In the genomic region with DNA sequence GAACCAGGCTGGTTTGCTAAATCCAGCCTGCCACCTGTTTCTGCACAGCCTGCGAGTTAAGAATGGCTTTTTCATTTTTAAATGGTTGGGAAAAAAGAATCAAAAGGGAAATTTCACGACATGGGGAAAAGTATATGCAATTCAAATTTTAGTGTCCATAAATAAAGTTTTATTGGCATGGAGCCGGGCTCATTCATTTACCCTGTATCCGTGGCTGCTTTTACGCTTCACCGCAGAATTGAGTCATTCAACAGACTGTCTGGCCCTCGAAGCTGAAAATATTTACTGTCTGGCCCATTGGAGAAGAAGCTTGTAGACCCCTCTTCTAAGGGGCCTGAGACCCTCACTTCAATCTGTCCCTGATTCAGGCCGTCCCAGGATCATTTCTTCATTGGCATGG, we compare ENCODE assay signal across 25 cellular contexts. TPM values are rescaled to one million over a fixed set of nuclear protein-coding genes. Genes with fewer than 3 reads are reported as not detected.
DNase-seq lines count a peak whose midpoint lies in the region; FAIRE-seq and TF ChIP-seq lines count a peak whose summit lies in the region.
"Had no signal": no experiment of that assay in that cellular context is flagged by ENCODE, and none has a peak within 500 bp of the region (broad histone marks: within the 10 kb centered on the region; RNA-seq: fewer than 3 reads in every experiment).

No MANE protein-coding gene starts in this region.

- TF ChIP-seq CTCF in H1 (IDR thresholded peaks at IDR 0.05; ENCODE audit: control extremely low read depth in 1 of 3, insufficient read depth in 1 of 3, low read depth in 1 of 3, low read length in 3 of 3), result no peak
- TF ChIP-seq CTCF in neural progenitor cell (IDR thresholded peaks at IDR 0.05), result no peak

- no peaks in the 10 kb centered on the region for H3K36me3 ChIP-seq in BLaER1
- H3K36me3 ChIP-seq in H1 (ENCODE audit: control insufficient read depth in 2 of 4, insufficient read depth in 4 of 4, low read length in 3 of 4), result no peaks in the 10 kb centered on the region
- no peaks in the 10 kb centered on the region for H3K36me3 ChIP-seq in neural progenitor cell
- H3K36me3 ChIP-seq: esophagus squamous epithelium, gastroesophageal sphincter, right atrium auricular region had no signal

- no peak overlapping the region for H4K5ac ChIP-seq in H1 (ENCODE audit: insufficient read length, low read depth, low read length)

- H2BK20ac ChIP-seq in H1 (ENCODE audit: low read length), result no peak overlapping the region

- H3K9me3 Mint-ChIP-seq in neural progenitor cell, result no peaks in the 10 kb centered on the region
- no peaks in the 10 kb centered on the region for H3K9me3 Mint-ChIP-seq in activated T-helper 1 cell treated with anti-CD3 and anti-CD28 coated beads, Interleukin-12 subunit alpha, Interleukin-12 subunit beta, Interleukin-2, Interleukin-4 antibody, amounts not matched to agents 30 ng/mL and 10 ng/mL and 1 ng/mL, durations not matched to agents 14 hours and 24 hours and 36 hours
- H3K9me3 Mint-ChIP-seq: activated naive CD4-positive, alpha-beta T cell treated with anti-CD3 and anti-CD28 coated beads, Interleukin-2, amount 50 U/mL, for 72 hours; CD4-positive, alpha-beta memory T cell; GM23338 had no signal

- no peak overlapping the region for H4K91ac ChIP-seq in H1 (replicated peaks; ENCODE audit: insufficient read length, low read length)

- H3K9me3 ChIP-seq in BLaER1 (no peaks in the 10 kb centered on the region), H1 (ENCODE audit: insufficient read depth in 2 of 2, low read depth in 1 of 2, low read length in 1 of 2) (no peaks in the 10 kb centered on the region), neural progenitor cell (ENCODE audit: low read depth) (no peaks in the 10 kb centered on the region)
- H3K9me3 ChIP-seq: body of pancreas, esophagus squamous epithelium, gastroesophageal sphincter, right atrium auricular region had no signal

- H3K14ac ChIP-seq in H1 (ENCODE audit: insufficient read length), result no peak overlapping the region

- WGBS in H1 (ENCODE audit: extremely low coverage in 1 of 2, insufficient coverage in 1 of 2, insufficient read length in 1 of 2, insufficient replicate concordance in 2 of 2, low coverage in 1 of 2, low lambda C conversion rate in 2 of 2, missing lambda C conversion rate in 1 of 2), 2 experiments, result 87% methylated on average over 8 of the region's 8 CpGs; no CpG with 5 or more reads in 1 of the 2 experiments

- peaks cover 6% of the 10 kb centered on the region for H3K27me3 Mint-ChIP-seq in neural progenitor cell (ENCODE audit: insufficient read depth, low read depth)
- no peaks in the 10 kb centered on the region for H3K27me3 Mint-ChIP-seq in activated T-helper 1 cell treated with anti-CD3 and anti-CD28 coated beads, Interleukin-12 subunit alpha, Interleukin-12 subunit beta, Interleukin-2, Interleukin-4 antibody, amounts not matched to agents 30 ng/mL and 10 ng/mL and 1 ng/mL, durations not matched to agents 14 hours and 24 hours and 36 hours (ENCODE audit: insufficient read depth)
- H3K27me3 Mint-ChIP-seq: CD4-positive, alpha-beta memory T cell had no signal

- H3K23me2 ChIP-seq in H1 (ENCODE audit: low read depth, low read length), result no peaks in the 10 kb centered on the region

- no peak overlapping the region for H4K8ac ChIP-seq in H1 (ENCODE audit: extremely low read depth, insufficient read depth, low read length)

- no peak overlapping the region for H3K23ac ChIP-seq in H1 (ENCODE audit: insufficient read length)

- POLR2A ChIA-PET in H1 (lab: Charles Lee; ENCODE audit: partially characterized antibody), result interaction anchor here (1.2 to 9.8 kb wide), 7 partner anchors 7 to 57 kb away, joined by 3 to 67 read pairs (median 19); no protein-coding TSS in a partner anchor

- CTCF ChIA-PET in H1 (lab: Charles Lee; ENCODE audit: partially characterized antibody), result interaction anchor here (1.1 to 1.7 kb wide), 5 partner anchors 10 to 86 kb away, joined by 3 to 5 read pairs (median 3); no protein-coding TSS in a partner anchor

- TF ChIP-seq POLR2A in H1 (IDR thresholded peaks at IDR 0.05; ENCODE audit: control extremely low read depth in 1 of 2, low read depth in 2 of 2, low read length in 2 of 2), result no peak

- no peak overlapping the region for H2BK5ac ChIP-seq in H1 (ENCODE audit: low read depth, low read length)

- H3K79me2 ChIP-seq in H1 (ENCODE audit: control insufficient read depth in 1 of 2, insufficient read depth in 2 of 2, low read length in 2 of 2), result no peaks in the 10 kb centered on the region
- H3K79me2 ChIP-seq in neural progenitor cell (ENCODE audit: low read depth), result no peaks in the 10 kb centered on the region

- no peaks in the 10 kb centered on the region for H3K79me1 ChIP-seq in H1 (ENCODE audit: low read depth, low read length)

- peak overlapping the region; percentile 63 for H3K27ac Mint-ChIP-seq in neural progenitor cell
- H3K27ac Mint-ChIP-seq in activated T-helper 1 cell treated with anti-CD3 and anti-CD28 coated beads, Interleukin-12 subunit alpha, Interleukin-12 subunit beta, Interleukin-2, Interleukin-4 antibody, amounts not matched to agents 30 ng/mL and 10 ng/mL and 1 ng/mL, durations not matched to agents 14 hours and 24 hours and 36 hours, result no peak overlapping the region
- H3K27ac Mint-ChIP-seq: activated naive CD4-positive, alpha-beta T cell treated with anti-CD3 and anti-CD28 coated beads, Interleukin-2, amount 50 U/mL, for 72 hours; GM23338 had no signal

- no peak for FAIRE-seq in H1 (lab: Jason Lieb, UNC)
- FAIRE-seq: urothelium cell line had no signal

- peaks cover 9% of the 10 kb centered on the region for H3K4me1 Mint-ChIP-seq in neural progenitor cell
- H3K4me1 Mint-ChIP-seq in activated T-helper 1 cell treated with anti-CD3 and anti-CD28 coated beads, Interleukin-12 subunit alpha, Interleukin-12 subunit beta, Interleukin-2, Interleukin-4 antibody, amounts not matched to agents 30 ng/mL and 10 ng/mL and 1 ng/mL, durations not matched to agents 14 hours and 24 hours and 36 hours (ENCODE audit: low read depth), result peaks cover 32% of the 10 kb centered on the region

- no peak for TF ChIP-seq RAD21 in H1 (IDR thresholded peaks at IDR 0.05 in 1 of 2, conservative IDR thresholded peaks at IDR 0.05 in 1 of 2; ENCODE audit: low read depth in 2 of 2, low read length in 2 of 2)

- no peak overlapping the region for H3K4ac ChIP-seq in H1 (replicated peaks; ENCODE audit: insufficient read length, low read depth, low read length)

- H2AFZ ChIP-seq in H1 (ENCODE audit: low read length), result no peak overlapping the region
- H2AFZ ChIP-seq in neural progenitor cell (replicated peaks), result no peak overlapping the region
- H2AFZ ChIP-seq: GM23338 had no signal

- peak overlapping the region; percentile 10; the same call in 1 of the 2 replicates for H2BK12ac ChIP-seq in H1 (ENCODE audit: low read depth, low read length)

- H3F3A ChIP-seq in neural progenitor cell (ENCODE audit: low read depth), result no peaks in the 10 kb centered on the region

- no peak overlapping the region for H3K56ac ChIP-seq in H1 (replicated peaks; ENCODE audit: insufficient read length, low read depth, low read length)

- peaks cover 83% of the 10 kb centered on the region for H3K4me1 ChIP-seq in BLaER1
- peaks cover 0 to 3% (median 0%) of the 10 kb centered on the region in 4 experiments; a peak in 1 of 7 replicates for H3K4me1 ChIP-seq in H1 (replicated peaks in 1 of 4; ENCODE audit: control insufficient read depth in 3 of 4, insufficient read depth in 4 of 4, low read length in 3 of 4)
- no peaks in the 10 kb centered on the region for H3K4me1 ChIP-seq in neural progenitor cell

- H3K4me2 ChIP-seq in BLaER1, result peak overlapping the region; percentile 7; the same call in 1 of the 2 replicates
- no peak overlapping the region for H3K4me2 ChIP-seq in H1 (ENCODE audit: insufficient read depth in 1 of 2, low read depth in 2 of 2, low read length in 2 of 2)
- no peak overlapping the region for H3K4me2 ChIP-seq in neural progenitor cell
- H3K4me2 ChIP-seq: GM23338 had no signal

- intact Hi-C loops in activated T-helper 1 cell treated with anti-CD3 and anti-CD28 coated beads, Interleukin-12 subunit alpha, Interleukin-12 subunit beta, Interleukin-2, Interleukin-4 antibody, amounts not matched to agents 30 ng/mL and 10 ng/mL and 1 ng/mL, durations not matched to agents 14 hours and 24 hours and 36 hours (cut with micrococcal nuclease), result no loop called here

- H3K9ac ChIP-seq in BLaER1, result no peak overlapping the region
- H3K9ac ChIP-seq in H1 (replicated peaks in 1 of 4; ENCODE audit: extremely low read depth in 1 of 4, low read depth in 3 of 4, low read length in 3 of 4), result no peak overlapping the region
- H3K9ac ChIP-seq in neural progenitor cell, result no peak overlapping the region

- no peak overlapping the region for H3K4me3 Mint-ChIP-seq in neural progenitor cell
- H3K4me3 Mint-ChIP-seq in activated T-helper 1 cell treated with anti-CD3 and anti-CD28 coated beads, Interleukin-12 subunit alpha, Interleukin-12 subunit beta, Interleukin-2, Interleukin-4 antibody, amounts not matched to agents 30 ng/mL and 10 ng/mL and 1 ng/mL, durations not matched to agents 14 hours and 24 hours and 36 hours, result no peak overlapping the region
- H3K4me3 Mint-ChIP-seq: CD4-positive, alpha-beta memory T cell; GM23338 had no signal

- DNase-seq in M059J (ENCODE audit: low read depth), result peak; percentile 71
- DNase-seq in H1 (ENCODE audit: low read depth in 1 of 2, low spot score in 2 of 2), result no peak
- DNase-seq in neural progenitor cell (ENCODE audit: low spot score), result no peak
- no peak for DNase-seq in NOMO-1 treated with dmso at 0.1 percent for 144 hours (lab: John Stamatoyannopoulos, UW; ENCODE audit: unreplicated experiment)
- DNase-seq in activated T-helper 1 cell treated with anti-CD3 and anti-CD28 coated beads, Interleukin-12 subunit alpha, Interleukin-12 subunit beta, Interleukin-2, Interleukin-4 antibody, amounts not matched to agents 30 ng/mL and 10 ng/mL and 1 ng/mL, durations not matched to agents 14 hours and 24 hours and 36 hours (ENCODE audit: low spot score), result no peak
- no peak for DNase-seq in NCI-H774 (lab: John Stamatoyannopoulos, UW)
- no peak for DNase-seq in NCI-H128 (lab: John Stamatoyannopoulos, UW; ENCODE audit: unreplicated experiment)
- DNase-seq: activated T-cell treated with anti-CD3 and anti-CD28 coated beads, Interleukin-2, amount 50 U/mL, for 48 hours; body of pancreas; CD4-positive, alpha-beta memory T cell; DND-41; esophagus squamous epithelium; NCI-H1092; NCI-H2029 treated with DMSO at 0.1 percent for 48 hours; NCI-H510A; occipital lobe; RPMI8226; stimulated activated CD4-positive, alpha-beta T cell treated with anti-CD3 and anti-CD28 coated beads, Interleukin-15, amount 100 ng/mL, for 24 hours; T1000 had no signal

- H3K27ac ChIP-seq in BLaER1 (0 out of 2 replicates have a peak overlapping the region, but pooled peaks have one; percentile 41), H1 (ENCODE audit: low read depth, low read length) (no peak overlapping the region), neural progenitor cell (no peak overlapping the region)
- H3K27ac ChIP-seq: body of pancreas, esophagus squamous epithelium, gastroesophageal sphincter, right atrium auricular region had no signal

- no peak overlapping the region for H2AK5ac ChIP-seq in H1 (ENCODE audit: low read depth, low read length)

- H2BK15ac ChIP-seq in H1 (ENCODE audit: low read length), result no peak overlapping the region

- no peaks in the 10 kb centered on the region for H3K36me3 Mint-ChIP-seq in neural progenitor cell
- peaks cover 8% of the 10 kb centered on the region for H3K36me3 Mint-ChIP-seq in activated T-helper 1 cell treated with anti-CD3 and anti-CD28 coated beads, Interleukin-12 subunit alpha, Interleukin-12 subunit beta, Interleukin-2, Interleukin-4 antibody, amounts not matched to agents 30 ng/mL and 10 ng/mL and 1 ng/mL, durations not matched to agents 14 hours and 24 hours and 36 hours (ENCODE audit: low read depth)

- H3K4me3 ChIP-seq in BLaER1, result no peak overlapping the region
- no peak overlapping the region for H3K4me3 ChIP-seq in H1 (ENCODE audit: extremely low read depth in 1 of 4, insufficient read depth in 2 of 4, low read depth in 3 of 4, low read length in 4 of 4)
- H3K4me3 ChIP-seq in neural progenitor cell, result no peak overlapping the region
- H3K4me3 ChIP-seq: body of pancreas, esophagus squamous epithelium, gastroesophageal sphincter, GM23338, right atrium auricular region had no signal

- H4K20me1 ChIP-seq in BLaER1, result no peaks in the 10 kb centered on the region
- H4K20me1 ChIP-seq in H1 (replicated peaks in 1 of 2; ENCODE audit: control insufficient read depth in 1 of 2, insufficient read depth in 2 of 2, low read length in 2 of 2), result no peaks in the 10 kb centered on the region
- H4K20me1 ChIP-seq in neural progenitor cell (ENCODE audit: low read depth), result no peaks in the 10 kb centered on the region

- H3K18ac ChIP-seq in H1 (ENCODE audit: extremely low read depth, low read length), result no peak overlapping the region

- H2BK120ac ChIP-seq in H1 (replicated peaks; ENCODE audit: low read depth, low read length), result no peak overlapping the region

- TF ChIP-seq EP300 in H1 (IDR thresholded peaks at IDR 0.05; ENCODE audit: borderline replicate concordance in 1 of 2, low read depth in 2 of 2, low read length in 2 of 2), result no peak

- H3K27me3 ChIP-seq in BLaER1 (no peaks in the 10 kb centered on the region), H1 (replicated peaks in 1 of 4; ENCODE audit: control insufficient read depth in 3 of 4, extremely low read depth in 1 of 4, insufficient read depth in 3 of 4, low read length in 3 of 4) (no peaks in the 10 kb centered on the region), neural progenitor cell (no peaks in the 10 kb centered on the region)
- H3K27me3 ChIP-seq: body of pancreas, esophagus squamous epithelium, gastroesophageal sphincter, right atrium auricular region had no signal

RNA-seq across cellular contexts. Expression of gene IER2, which starts 26.1 kb away (rescaled TPM):
- total RNA-seq in M059J (2014; rRNA removed; shearing (Covaris generic)), result 16.6 and 33.0 TPM in 2 replicates
- 137 and 138 TPM in 2 replicates for total RNA-seq in H1 (2021; fragmentation: NEBNext Ultra II Directional; extraction: Animal tissue kit (Norgen Biotek cat#: 25700))
- polyA plus RNA-seq in H1 (2011; rRNA removed), result 84.5 and 151 TPM in 2 replicates
- 66.0 TPM for polyA plus RNA-seq in H1 (2011; cell fraction: cytosol; rRNA removed)
- polyA plus RNA-seq in H1 (2011; cell fraction: nucleus; rRNA removed), result 110 TPM
- polyA plus RNA-seq in H1 (2012, experiment 1 of 2), result 106 to 120 TPM (median 111 TPM) in 4 replicates
- 92.0 TPM for polyA plus RNA-seq in H1 (2012, experiment 2 of 2)
- 105 TPM for polyA plus RNA-seq in H1 (2013, experiment 1 of 2)
- polyA plus RNA-seq in H1 (2013, experiment 2 of 2), result 105 TPM
- polyA minus RNA-seq in H1 (2011; rRNA and poly(A)+ RNA removed), result 6.0 and 9.9 TPM in 2 replicates
- polyA minus RNA-seq in H1 (2011; cell fraction: cytosol; rRNA and poly(A)+ RNA removed), result 33.4 TPM
- polyA minus RNA-seq in H1 (2011; cell fraction: nucleus; rRNA and poly(A)+ RNA removed), result 81.9 TPM
- total RNA-seq in neural progenitor cell (ENCODE audit: low replicate concordance), result 13.7 and 55.4 TPM in 2 replicates
- total RNA-seq in activated T-helper 1 cell treated with anti-CD3 and anti-CD28 coated beads, Interleukin-12 subunit alpha, Interleukin-12 subunit beta, Interleukin-2, Interleukin-4 antibody, amounts not matched to agents 30 ng/mL and 10 ng/mL and 1 ng/mL, durations not matched to agents 14 hours and 24 hours and 36 hours, result 173 and 175 TPM in 2 replicates

RNA-seq across cellular contexts. Expression of gene STX10, which starts 26.2 kb away (rescaled TPM):
- 122 and 124 TPM in 2 replicates for total RNA-seq in M059J (2014; rRNA removed; shearing (Covaris generic))
- 50.8 and 53.0 TPM in 2 replicates for total RNA-seq in H1 (2021; fragmentation: NEBNext Ultra II Directional; extraction: Animal tissue kit (Norgen Biotek cat#: 25700))
- polyA plus RNA-seq in H1 (2011; rRNA removed), result 80.1 and 86.8 TPM in 2 replicates
- 88.9 TPM for polyA plus RNA-seq in H1 (2011; cell fraction: cytosol; rRNA removed)
- 146 TPM for polyA plus RNA-seq in H1 (2011; cell fraction: nucleus; rRNA removed)
- 58.8 to 94.1 TPM (median 80.2 TPM) in 4 replicates for polyA plus RNA-seq in H1 (2012, experiment 1 of 2)
- 81.1 TPM for polyA plus RNA-seq in H1 (2012, experiment 2 of 2)
- 48.9 TPM for polyA plus RNA-seq in H1 (2013, experiment 1 of 2)
- polyA plus RNA-seq in H1 (2013, experiment 2 of 2), result 49.5 TPM
- polyA minus RNA-seq in H1 (2011; rRNA and poly(A)+ RNA removed), result 44.8 and 47.0 TPM in 2 replicates
- 40.2 TPM for polyA minus RNA-seq in H1 (2011; cell fraction: cytosol; rRNA and poly(A)+ RNA removed)
- polyA minus RNA-seq in H1 (2011; cell fraction: nucleus; rRNA and poly(A)+ RNA removed), result 36.6 TPM
- total RNA-seq in neural progenitor cell (ENCODE audit: low replicate concordance), result 36.5 and 51.2 TPM in 2 replicates
- total RNA-seq in activated T-helper 1 cell treated with anti-CD3 and anti-CD28 coated beads, Interleukin-12 subunit alpha, Interleukin-12 subunit beta, Interleukin-2, Interleukin-4 antibody, amounts not matched to agents 30 ng/mL and 10 ng/mL and 1 ng/mL, durations not matched to agents 14 hours and 24 hours and 36 hours, result 73.8 and 78.1 TPM in 2 replicates

RNA-seq across cellular contexts. Expression of gene NACC1, which starts 58.3 kb away (rescaled TPM):
- total RNA-seq in M059J (2014; rRNA removed; shearing (Covaris generic)), result 48.1 and 126 TPM in 2 replicates
- total RNA-seq in H1 (2021; fragmentation: NEBNext Ultra II Directional; extraction: Animal tissue kit (Norgen Biotek cat#: 25700)), result 226 and 234 TPM in 2 replicates
- polyA plus RNA-seq in H1 (2011; rRNA removed), result 301 and 541 TPM in 2 replicates
- polyA plus RNA-seq in H1 (2011; cell fraction: cytosol; rRNA removed), result 204 TPM
- 367 TPM for polyA plus RNA-seq in H1 (2011; cell fraction: nucleus; rRNA removed)
- 72.2 to 138 TPM (median 120 TPM) in 4 replicates for polyA plus RNA-seq in H1 (2012, experiment 1 of 2)
- polyA plus RNA-seq in H1 (2012, experiment 2 of 2), result 144 TPM
- 169 TPM for polyA plus RNA-seq in H1 (2013, experiment 1 of 2)
- 186 TPM for polyA plus RNA-seq in H1 (2013, experiment 2 of 2)
- 150 and 197 TPM in 2 replicates for polyA minus RNA-seq in H1 (2011; rRNA and poly(A)+ RNA removed)
- polyA minus RNA-seq in H1 (2011; cell fraction: cytosol; rRNA and poly(A)+ RNA removed), result 187 TPM
- polyA minus RNA-seq in H1 (2011; cell fraction: nucleus; rRNA and poly(A)+ RNA removed), result 126 TPM
- 34.7 and 108 TPM in 2 replicates for total RNA-seq in neural progenitor cell (ENCODE audit: low replicate concordance)
- total RNA-seq in activated T-helper 1 cell treated with anti-CD3 and anti-CD28 coated beads, Interleukin-12 subunit alpha, Interleukin-12 subunit beta, Interleukin-2, Interleukin-4 antibody, amounts not matched to agents 30 ng/mL and 10 ng/mL and 1 ng/mL, durations not matched to agents 14 hours and 24 hours and 36 hours, result 124 TPM in 2 replicates

RNA-seq across cellular contexts. Expression of gene TRMT1, which starts 59.8 kb away (rescaled TPM):
- 19.9 and 23.0 TPM in 2 replicates for total RNA-seq in M059J (2014; rRNA removed; shearing (Covaris generic))
- 96.6 and 99.3 TPM in 2 replicates for total RNA-seq in H1 (2021; fragmentation: NEBNext Ultra II Directional; extraction: Animal tissue kit (Norgen Biotek cat#: 25700))
- polyA plus RNA-seq in H1 (2011; rRNA removed), result 77.4 and 118 TPM in 2 replicates
- 94.9 TPM for polyA plus RNA-seq in H1 (2011; cell fraction: cytosol; rRNA removed)
- 298 TPM for polyA plus RNA-seq in H1 (2011; cell fraction: nucleus; rRNA removed)
- polyA plus RNA-seq in H1 (2012, experiment 1 of 2), result 66.0 to 95.2 TPM (median 84.7 TPM) in 4 replicates
- 75.5 TPM for polyA plus RNA-seq in H1 (2012, experiment 2 of 2)
- 69.1 TPM for polyA plus RNA-seq in H1 (2013, experiment 1 of 2)
- polyA plus RNA-seq in H1 (2013, experiment 2 of 2), result 65.4 TPM
- polyA minus RNA-seq in H1 (2011; rRNA and poly(A)+ RNA removed), result 38.6 and 46.1 TPM in 2 replicates
- polyA minus RNA-seq in H1 (2011; cell fraction: cytosol; rRNA and poly(A)+ RNA removed), result 52.8 TPM
- 64.4 TPM for polyA minus RNA-seq in H1 (2011; cell fraction: nucleus; rRNA and poly(A)+ RNA removed)
- total RNA-seq in neural progenitor cell (ENCODE audit: low replicate concordance), result 30.2 and 49.0 TPM in 2 replicates
- 154 and 157 TPM in 2 replicates for total RNA-seq in activated T-helper 1 cell treated with anti-CD3 and anti-CD28 coated beads, Interleukin-12 subunit alpha, Interleukin-12 subunit beta, Interleukin-2, Interleukin-4 antibody, amounts not matched to agents 30 ng/mL and 10 ng/mL and 1 ng/mL, durations not matched to agents 14 hours and 24 hours and 36 hours
